Comparison of ENCODE assay signal across 13 cellular contexts in genomic region chr20:4591975-4592315, GRCh38.
A peak's percentile ranks its signal among the peaks of the same experiment; 100 is the strongest.
DNase-seq lines count a peak whose midpoint lies in the region; ATAC-seq, FAIRE-seq and TF ChIP-seq lines count a peak whose summit lies in the region.
"Had no signal": no experiment of that assay in that cellular context is flagged by ENCODE, and none has a peak within 500 bp of the region (broad histone marks: within the 10 kb centered on the region; RNA-seq: fewer than 3 reads in every experiment).

No MANE protein-coding gene starts in this region.

- no peaks in the 10 kb centered on the region for H3F3A ChIP-seq in MM.1S (ENCODE audit: insufficient read depth, low read length)

- TF ChIP-seq POLR2A in endothelial cell of umbilical vein (IDR thresholded peaks at IDR 0.05; ENCODE audit: low read depth, low read length) = no peak

- H3K27ac ChIP-seq in MM.1S (ENCODE audit: low read length) (no peak overlapping the region), endothelial cell of umbilical vein (ENCODE audit: insufficient read depth, low read depth, low read length) (no peak overlapping the region), dorsolateral prefrontal cortex (no peak overlapping the region)
- H3K27ac ChIP-seq: heart left ventricle had no signal

- FAIRE-seq in endothelial cell of umbilical vein (lab: Jason Lieb, UNC) = no peak
- FAIRE-seq: A204.1 had no signal

- H3K9me3 ChIP-seq in MM.1S (replicated peaks; ENCODE audit: insufficient read depth, low read length) (no peaks in the 10 kb centered on the region), endothelial cell of umbilical vein (replicated peaks; ENCODE audit: control insufficient read depth, insufficient read depth, low read length) (no peaks in the 10 kb centered on the region)
- H3K9me3 ChIP-seq: heart left ventricle, upper lobe of left lung had no signal

- H3K9me1 ChIP-seq in endothelial cell of umbilical vein (replicated peaks; ENCODE audit: control insufficient read depth, extremely low read depth, insufficient read depth, low read length) = no peaks in the 10 kb centered on the region

- no peaks in the 10 kb centered on the region for H3K9me2 ChIP-seq in MM.1S (replicated peaks; ENCODE audit: insufficient read depth, low read length)

- ATAC-seq in HG02798 (IDR thresholded peaks at IDR 0.05; ENCODE audit: poor library complexity, unreplicated experiment) = no peak

- H3K27me3 ChIP-seq in MM.1S (replicated peaks; ENCODE audit: insufficient read depth, low read length) = no peaks in the 10 kb centered on the region
- peaks cover 2 to 5% of the 10 kb centered on the region in 2 experiments for H3K27me3 ChIP-seq in endothelial cell of umbilical vein (ENCODE audit: control insufficient read depth in 2 of 2, insufficient read depth in 2 of 2, low read length in 2 of 2)
- no peaks in the 10 kb centered on the region for H3K27me3 ChIP-seq in dorsolateral prefrontal cortex
- H3K27me3 ChIP-seq: upper lobe of left lung had no signal

- peak overlapping the region; percentile 97 for H2AFZ ChIP-seq in MM.1S (ENCODE audit: low read length)
- peak overlapping the region; percentile 83 for H2AFZ ChIP-seq in endothelial cell of umbilical vein (ENCODE audit: low read depth, low read length)

- no peak overlapping the region for H3K27ac Mint-ChIP-seq in T-helper 2 cell treated with Interferon-gamma antibody and Interleukin-4, amounts not matched to agents 5 μg/mL and 100 μg/mL, for 36 hours
- H3K27ac Mint-ChIP-seq in progenitor cell of endocrine pancreas = no peak overlapping the region

- no peaks in the 10 kb centered on the region for H3K36me3 ChIP-seq in MM.1S (replicated peaks; ENCODE audit: insufficient read depth, low read length)
- no peaks in the 10 kb centered on the region for H3K36me3 ChIP-seq in endothelial cell of umbilical vein (ENCODE audit: control insufficient read depth in 2 of 2, extremely low read depth in 1 of 2, insufficient read depth in 2 of 2, low read length in 2 of 2)
- H3K36me3 ChIP-seq: heart left ventricle, upper lobe of left lung had no signal

- no peaks in the 10 kb centered on the region for H3K36me3 Mint-ChIP-seq in T-helper 2 cell treated with Interferon-gamma antibody and Interleukin-4, amounts not matched to agents 5 μg/mL and 100 μg/mL, for 36 hours (ENCODE audit: low read depth)
- no peaks in the 10 kb centered on the region for H3K36me3 Mint-ChIP-seq in progenitor cell of endocrine pancreas (ENCODE audit: insufficient read depth)

- H3K27me3 Mint-ChIP-seq in T-helper 2 cell treated with Interferon-gamma antibody and Interleukin-4, amounts not matched to agents 5 μg/mL and 100 μg/mL, for 36 hours (ENCODE audit: low read depth) = peaks cover 36% of the 10 kb centered on the region
- H3K27me3 Mint-ChIP-seq in progenitor cell of endocrine pancreas = peaks cover 31% of the 10 kb centered on the region

- H4K20me1 ChIP-seq in MM.1S (ENCODE audit: insufficient read depth, low read length) (no peaks in the 10 kb centered on the region), endothelial cell of umbilical vein (replicated peaks; ENCODE audit: control insufficient read depth, extremely low read depth, insufficient read depth, low read length) (no peaks in the 10 kb centered on the region)

- H3K79me2 ChIP-seq in MM.1S (ENCODE audit: low read length) = no peaks in the 10 kb centered on the region
- H3K79me2 ChIP-seq in endothelial cell of umbilical vein (ENCODE audit: control insufficient read depth, insufficient read depth, low read length) = no peaks in the 10 kb centered on the region

- peaks cover 2% of the 10 kb centered on the region for H3K4me1 Mint-ChIP-seq in T-helper 2 cell treated with Interferon-gamma antibody and Interleukin-4, amounts not matched to agents 5 μg/mL and 100 μg/mL, for 36 hours (ENCODE audit: low read depth)
- peaks cover 5% of the 10 kb centered on the region for H3K4me1 Mint-ChIP-seq in progenitor cell of endocrine pancreas (ENCODE audit: low read depth)

- TF ChIP-seq CTCF in MM.1S (IDR thresholded peaks at IDR 0.05; ENCODE audit: low read length) (no peak), endothelial cell of umbilical vein (IDR thresholded peaks at IDR 0.05; ENCODE audit: extremely low read depth in 1 of 2, insufficient read depth in 1 of 2, low read depth in 1 of 2, low read length in 2 of 2) (no peak), progenitor cell of endocrine pancreas (IDR thresholded peaks at IDR 0.05; ENCODE audit: unreplicated experiment) (no peak), dorsolateral prefrontal cortex (IDR thresholded peaks at IDR 0.05 in 54 of 56, conservative IDR thresholded peaks at IDR 0.05 in 2 of 56; ENCODE audit: low read depth in 1 of 56, partially characterized antibody in 56 of 56) (no peak)

- CTCF ChIA-PET in endothelial cell of umbilical vein (lab: Charles Lee) = interaction anchor here (0.9 to 2.5 kb wide), 5 partner anchors 10 to 365 kb away, joined by 3 to 11 read pairs (median 5); no protein-coding TSS in a partner anchor

- POLR2A ChIA-PET in endothelial cell of umbilical vein (lab: Charles Lee) = no interaction called here

- intact Hi-C loops in endothelial cell of umbilical vein (cut with micrococcal nuclease) (loop anchor here (1.0 kb wide), 2 partner anchors 85 to 484 kb away; no protein-coding TSS in a partner anchor), dorsolateral prefrontal cortex (cut with DNase I) (loop anchor here (5.0 kb wide), 3 partner anchors 340 to 485 kb away; no protein-coding TSS in a partner anchor)

- peak overlapping the region; percentile 66 for H3K4me3 ChIP-seq in MM.1S (ENCODE audit: low read length)
- no peak overlapping the region for H3K4me3 ChIP-seq in endothelial cell of umbilical vein (replicated peaks in 1 of 3; ENCODE audit: insufficient read depth in 1 of 3, low read depth in 1 of 3, low read length in 3 of 3)
- peak overlapping the region in 16 of 59 donors; percentile 36 to 69 (median 54) for H3K4me3 ChIP-seq in dorsolateral prefrontal cortex

- 0 out of 2 replicates have a peak overlapping the region, but pooled peaks have one; percentile 46 for H3K9ac ChIP-seq in MM.1S (ENCODE audit: low read length)
- no peak overlapping the region for H3K9ac ChIP-seq in endothelial cell of umbilical vein (replicated peaks; ENCODE audit: extremely low read depth, insufficient read depth, low read length)

- no peak for DNase-seq in T-helper 2 cell treated with Interferon-gamma antibody and Interleukin-4, amounts not matched to agents 5 μg/mL and 100 μg/mL, for 36 hours (ENCODE audit: low spot score)
- DNase-seq in T-helper 2 cell (no peak), MM.1S (no peak), endothelial cell of umbilical vein (ENCODE audit: low read depth, low spot score) (no peak), progenitor cell of endocrine pancreas (ENCODE audit: low spot score, unreplicated experiment) (no peak), dorsolateral prefrontal cortex (no peak), GM03348 (ENCODE audit: low spot score) (no peak)
- DNase-seq: DMS 273 treated with DMSO at 0.1 percent for 48 hours, occipital lobe had no signal

- H3K4me2 ChIP-seq in MM.1S (ENCODE audit: low read depth, low read length) = peak overlapping the region; percentile 88
- peak overlapping the region; percentile 71 for H3K4me2 ChIP-seq in endothelial cell of umbilical vein (ENCODE audit: insufficient read depth, low read length)

- dilution Hi-C loops in endothelial cell of umbilical vein (cut with MboI; ENCODE audit: extremely low pct_ligation_motif_present, low sequenced_read_pairs) = no loop called here

- peak overlapping the region; percentile 57 for H3K4me3 Mint-ChIP-seq in T-helper 2 cell treated with Interferon-gamma antibody and Interleukin-4, amounts not matched to agents 5 μg/mL and 100 μg/mL, for 36 hours
- peak overlapping the region; percentile 6 for H3K4me3 Mint-ChIP-seq in progenitor cell of endocrine pancreas (ENCODE audit: low read depth)

- no TSS peak for BruUV-seq in endothelial cell of umbilical vein (replicated peaks; lab: Mats Ljungman, UMichigan)

- no peaks in the 10 kb centered on the region for H3K4me1 ChIP-seq in MM.1S (ENCODE audit: low read length)
- H3K4me1 ChIP-seq in endothelial cell of umbilical vein (ENCODE audit: control insufficient read depth, extremely low read depth, insufficient read depth, low read length) = peaks cover 7% of the 10 kb centered on the region

- no peaks in the 10 kb centered on the region for H3K9me3 Mint-ChIP-seq in T-helper 2 cell treated with Interferon-gamma antibody and Interleukin-4, amounts not matched to agents 5 μg/mL and 100 μg/mL, for 36 hours
- no peaks in the 10 kb centered on the region for H3K9me3 Mint-ChIP-seq in progenitor cell of endocrine pancreas (ENCODE audit: low read depth)

TF ChIP-seq in endothelial cell of umbilical vein, 7 proteins besides CTCF, POLR2A, EP300 and RAD21:
- TF ChIP-seq GATA2 (IDR thresholded peaks at IDR 0.05; ENCODE audit: insufficient read depth, insufficient read length, low read depth, low read length) = no peak
- TF ChIP-seq MYC (IDR thresholded peaks at IDR 0.05; ENCODE audit: low read depth, low read length) = no peak
- TF ChIP-seq MAX (IDR thresholded peaks at IDR 0.05; ENCODE audit: insufficient read depth, insufficient read length) = no peak
- no peak for TF ChIP-seq FOS (IDR thresholded peaks at IDR 0.05; ENCODE audit: borderline replicate concordance, insufficient read depth, low read length)
- TF ChIP-seq EZH2 (IDR thresholded peaks at IDR 0.05; ENCODE audit: borderline replicate concordance, low read depth, low read length, severe bottlenecking) = no peak
- no peak for TF ChIP-seq JUN (IDR thresholded peaks at IDR 0.05; ENCODE audit: borderline replicate concordance, insufficient read depth, insufficient read length, low read depth)
- no peak for TF ChIP-seq POLR2AphosphoS5 (IDR thresholded peaks at IDR 0.05; ENCODE audit: insufficient read depth, low read depth, low read length)
